In genomic region chr4:185227713-185228278, GRCh38 we compare ENCODE assay signal across 19 cellular contexts.
"Had no signal": no experiment of that assay in that cellular context is flagged by ENCODE, and none has a peak within 500 bp of the region (broad histone marks: within the 10 kb centered on the region; RNA-seq: fewer than 3 reads in every experiment).

No MANE protein-coding gene starts in this region.

- H3K27ac ChIP-seq: tibial nerve, VCaP had no signal

- H3K27me3 ChIP-seq: tibial nerve had no signal

- H3K9me3 ChIP-seq: tibial nerve had no signal

- H3K4me2 ChIP-seq: smooth muscle cell had no signal

- H3K4me3 ChIP-seq: smooth muscle cell, tibial nerve had no signal

- ATAC-seq: activated naive CD8-positive, alpha-beta T cell treated with anti-CD3 and anti-CD28 coated beads, Interleukin-2, amount 50 U/mL, for 24 hours had no signal

- H3K36me3 ChIP-seq: tibial nerve had no signal

- FAIRE-seq: astrocyte, endothelial cell of umbilical vein, keratinocyte had no signal

- DNase-seq: activated CD4-positive, CD25-positive, alpha-beta regulatory T cell treated with anti-CD3 and anti-CD28 coated beads, Interleukin-2, amount 50 U/mL, for 72 hours; activated CD8-positive, alpha-beta memory T cell treated with anti-CD3 and anti-CD28 coated beads for 24 hours; activated CD8-positive, alpha-beta memory T cell treated with anti-CD3 and anti-CD28 coated beads, Interleukin-2, amount 50 U/mL, for 48 hours; activated effector memory CD4-positive, alpha-beta T cell treated with Interleukin-2 at 50 U/mL for 16 hours; activated naive CD4-positive, alpha-beta T cell treated with anti-CD3 and anti-CD28 coated beads, Interleukin-2, amount 10 ng/mL, durations not matched to agents 7 days and 5 days; activated naive CD8-positive, alpha-beta T cell treated with anti-CD3 and anti-CD28 coated beads, Interleukin-2, amount 50 U/mL, for 24 hours; activated T-cell treated with anti-CD3 and anti-CD28 coated beads, Interleukin-2, amount 50 U/mL, for 48 hours; effector memory CD4-positive, alpha-beta T cell; hippocampal formation; midbrain; right cardiac atrium; stimulated activated CD4-positive, alpha-beta T cell treated with anti-CD3 and anti-CD28 coated beads, Interleukin-4, amount 100 ng/mL, for 24 hours; SW 1271 had no signal
